ENCODE assay signal across 1 cellular context in the genomic region with DNA sequence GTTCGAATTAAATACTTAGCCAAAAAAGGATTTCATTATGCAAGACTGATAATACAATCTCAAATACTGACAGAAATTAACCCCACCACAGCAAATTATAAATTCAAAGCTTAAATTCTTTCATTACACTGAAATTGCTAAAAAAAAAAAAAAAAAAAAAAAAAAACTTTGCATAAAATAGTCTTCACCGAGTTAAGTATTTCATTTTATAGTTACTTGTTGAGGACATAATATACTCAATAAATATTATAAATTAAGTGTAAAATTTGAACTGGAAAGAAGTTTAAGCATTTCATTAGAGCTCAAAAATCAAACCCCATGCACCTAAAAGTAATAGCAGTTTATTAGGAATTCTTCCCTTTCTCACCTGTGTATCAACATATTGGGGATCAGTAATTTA.
TF ChIP-seq lines count a peak whose summit lies in the region.

No MANE protein-coding gene starts in this region.

TF ChIP-seq in A549, 52 proteins besides CTCF, POLR2A, EP300 and RAD21 (continued from another document):
- TF ChIP-seq, protein P1, sequence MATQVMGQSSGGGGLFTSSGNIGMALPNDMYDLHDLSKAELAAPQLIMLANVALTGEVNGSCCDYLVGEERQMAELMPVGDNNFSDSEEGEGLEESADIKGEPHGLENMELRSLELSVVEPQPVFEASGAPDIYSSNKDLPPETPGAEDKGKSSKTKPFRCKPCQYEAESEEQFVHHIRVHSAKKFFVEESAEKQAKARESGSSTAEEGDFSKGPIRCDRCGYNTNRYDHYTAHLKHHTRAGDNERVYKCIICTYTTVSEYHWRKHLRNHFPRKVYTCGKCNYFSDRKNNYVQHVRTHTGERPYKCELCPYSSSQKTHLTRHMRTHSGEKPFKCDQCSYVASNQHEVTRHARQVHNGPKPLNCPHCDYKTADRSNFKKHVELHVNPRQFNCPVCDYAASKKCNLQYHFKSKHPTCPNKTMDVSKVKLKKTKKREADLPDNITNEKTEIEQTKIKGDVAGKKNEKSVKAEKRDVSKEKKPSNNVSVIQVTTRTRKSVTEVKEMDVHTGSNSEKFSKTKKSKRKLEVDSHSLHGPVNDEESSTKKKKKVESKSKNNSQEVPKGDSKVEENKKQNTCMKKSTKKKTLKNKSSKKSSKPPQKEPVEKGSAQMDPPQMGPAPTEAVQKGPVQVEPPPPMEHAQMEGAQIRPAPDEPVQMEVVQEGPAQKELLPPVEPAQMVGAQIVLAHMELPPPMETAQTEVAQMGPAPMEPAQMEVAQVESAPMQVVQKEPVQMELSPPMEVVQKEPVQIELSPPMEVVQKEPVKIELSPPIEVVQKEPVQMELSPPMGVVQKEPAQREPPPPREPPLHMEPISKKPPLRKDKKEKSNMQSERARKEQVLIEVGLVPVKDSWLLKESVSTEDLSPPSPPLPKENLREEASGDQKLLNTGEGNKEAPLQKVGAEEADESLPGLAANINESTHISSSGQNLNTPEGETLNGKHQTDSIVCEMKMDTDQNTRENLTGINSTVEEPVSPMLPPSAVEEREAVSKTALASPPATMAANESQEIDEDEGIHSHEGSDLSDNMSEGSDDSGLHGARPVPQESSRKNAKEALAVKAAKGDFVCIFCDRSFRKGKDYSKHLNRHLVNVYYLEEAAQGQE (IDR thresholded peaks at IDR 0.05) = no peak
- TF ChIP-seq, protein P2, sequence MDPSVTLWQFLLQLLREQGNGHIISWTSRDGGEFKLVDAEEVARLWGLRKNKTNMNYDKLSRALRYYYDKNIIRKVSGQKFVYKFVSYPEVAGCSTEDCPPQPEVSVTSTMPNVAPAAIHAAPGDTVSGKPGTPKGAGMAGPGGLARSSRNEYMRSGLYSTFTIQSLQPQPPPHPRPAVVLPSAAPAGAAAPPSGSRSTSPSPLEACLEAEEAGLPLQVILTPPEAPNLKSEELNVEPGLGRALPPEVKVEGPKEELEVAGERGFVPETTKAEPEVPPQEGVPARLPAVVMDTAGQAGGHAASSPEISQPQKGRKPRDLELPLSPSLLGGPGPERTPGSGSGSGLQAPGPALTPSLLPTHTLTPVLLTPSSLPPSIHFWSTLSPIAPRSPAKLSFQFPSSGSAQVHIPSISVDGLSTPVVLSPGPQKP (IDR thresholded peaks at IDR 0.05; ENCODE audit: low read depth, low read length) = no peak
